In the genomic region with DNA sequence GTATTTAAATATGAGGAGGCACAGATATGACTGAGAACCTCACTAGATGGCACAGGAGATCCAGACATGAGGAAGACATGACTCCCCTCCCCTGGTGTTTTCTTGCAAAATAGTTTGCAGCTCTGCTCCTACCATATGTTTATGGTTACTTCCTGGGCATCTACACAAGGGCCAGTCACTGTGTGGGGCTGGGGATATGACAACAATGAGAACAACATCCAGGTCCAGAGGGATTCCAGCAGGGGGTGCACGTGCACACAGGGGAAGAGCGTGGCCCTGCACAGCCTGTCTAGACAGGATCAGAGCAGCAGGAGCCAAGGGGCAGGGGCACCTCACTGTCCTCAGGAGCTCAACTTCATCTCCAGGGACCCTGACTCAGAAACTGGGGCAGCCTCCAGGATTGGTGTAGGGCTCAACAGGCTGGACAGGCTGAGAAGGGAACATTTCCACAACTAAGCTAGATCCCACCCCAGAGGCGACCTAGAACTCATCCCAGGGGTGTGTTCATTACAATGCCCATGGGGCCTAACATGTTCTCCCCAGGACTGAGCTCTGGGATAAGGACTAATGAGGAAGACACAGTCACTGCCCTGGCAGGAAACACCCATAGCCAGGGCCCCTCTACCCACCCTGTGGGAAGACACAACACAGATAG, we compare ENCODE assay signal across 9 cellular contexts. TPM values are rescaled to one million over a fixed set of nuclear protein-coding genes. Genes with fewer than 3 reads are reported as not detected.
DNase-seq lines count a peak whose midpoint lies in the region; ATAC-seq and TF ChIP-seq lines count a peak whose summit lies in the region.
"Not testable (repeated sequence)": the region's sequence is repeated elsewhere in the genome, so short reads cannot be mapped to it uniquely, and the experiment has no call there.
"Had no signal": no experiment of that assay in that cellular context is flagged by ENCODE, and none has a peak within 500 bp of the region (broad histone marks: within the 10 kb centered on the region; RNA-seq: fewer than 3 reads in every experiment).

No MANE protein-coding gene starts in this region.

- H3K4me3 ChIP-seq in A673 (ENCODE audit: low read depth, low read length, poor library complexity, severe bottlenecking); NB4 (ENCODE audit: low read depth, low read length); effector memory CD4-positive, alpha-beta T cell (ENCODE audit: insufficient read depth, low read depth, low read length, poor library complexity, severe bottlenecking): not testable (repeated sequence)

- peak; percentile 52 for TF ChIP-seq CTCF in A673 (conservative IDR thresholded peaks at IDR 0.05; ENCODE audit: low read depth, low read length)
- TF ChIP-seq CTCF in GM10248 (IDR thresholded peaks at IDR 0.05; ENCODE audit: control extremely low read depth, extremely low read depth, low read depth, missing control alignments), result peak; percentile 41
- peak; percentile 73 for TF ChIP-seq CTCF in NB4 (IDR thresholded peaks at IDR 0.05; ENCODE audit: low read depth, low read length)

- H3K4me1 ChIP-seq in A673 (ENCODE audit: insufficient read depth, low read length, poor library complexity, severe bottlenecking); effector memory CD4-positive, alpha-beta T cell (ENCODE audit: control insufficient read depth, insufficient read depth, low read length, poor library complexity, severe bottlenecking): not testable (repeated sequence)

- intact Hi-C loops in A673 (cut with micrococcal nuclease; ENCODE audit: unreplicated experiment), result not testable (repeated sequence)

- not testable (repeated sequence) for H3K9me3 ChIP-seq in A673 (ENCODE audit: low read depth, low read length, poor library complexity, severe bottlenecking); effector memory CD4-positive, alpha-beta T cell (ENCODE audit: control insufficient read depth, low read length)

- not testable (repeated sequence) for H3K4me1 Mint-ChIP-seq in activated T-cell treated with anti-CD3 and anti-CD28 coated beads, Interleukin-2, amount 50 U/mL, for 4 hours (ENCODE audit: low read depth)

- BruUV-seq in A673 (replicated peaks; lab: Mats Ljungman, UMichigan), result not testable (repeated sequence)

- H3K36me3 Mint-ChIP-seq in activated T-cell treated with anti-CD3 and anti-CD28 coated beads, Interleukin-2, amount 50 U/mL, for 4 hours (ENCODE audit: insufficient read depth), result not testable (repeated sequence)

- H3K9me3 Mint-ChIP-seq in activated T-cell treated with anti-CD3 and anti-CD28 coated beads, Interleukin-2, amount 50 U/mL, for 4 hours, result not testable (repeated sequence)

- H3K27me3 ChIP-seq in A673 (replicated peaks; ENCODE audit: insufficient read depth, low read depth, low read length, poor library complexity); effector memory CD4-positive, alpha-beta T cell (replicated peaks; ENCODE audit: control insufficient read depth, insufficient read depth, low read length, poor library complexity, severe bottlenecking): not testable (repeated sequence)

- H3K27ac ChIP-seq in A673 (ENCODE audit: low read depth, low read length, poor library complexity, severe bottlenecking); effector memory CD4-positive, alpha-beta T cell (ENCODE audit: insufficient read depth, low read length, poor library complexity, severe bottlenecking): not testable (repeated sequence)

- CTCF ChIA-PET in A673 (lab: Charles Lee), result not testable (repeated sequence)
- CTCF ChIA-PET in GM10248 (lab: Yijun Ruan, JAX), result interaction anchor here (1.1 to 2.5 kb wide), 4 partner anchors 10 to 140 kb away, joined by 3 to 9 read pairs (median 4); partner anchors contain the start of gene CHCHD10

- not testable (repeated sequence) for H3K36me3 ChIP-seq in A673 (ENCODE audit: insufficient read depth, low read length, poor library complexity, severe bottlenecking); effector memory CD4-positive, alpha-beta T cell (ENCODE audit: control insufficient read depth, insufficient read depth, low read length)

- peak; percentile 62 to 79 for ATAC-seq in activated T-cell treated with anti-CD3 and anti-CD28 coated beads, Interleukin-2, amount 50 U/mL, for 4 hours
- peak; percentile 90 for ATAC-seq in left lobe of liver

- not testable (repeated sequence) for H3K4me3 Mint-ChIP-seq in activated T-cell treated with anti-CD3 and anti-CD28 coated beads, Interleukin-2, amount 50 U/mL, for 4 hours

- TF ChIP-seq POLR2A in NB4 (IDR thresholded peaks at IDR 0.05; ENCODE audit: extremely low read depth, insufficient read length), result not testable (repeated sequence)

- not testable (repeated sequence) for H3K27me3 Mint-ChIP-seq in activated T-cell treated with anti-CD3 and anti-CD28 coated beads, Interleukin-2, amount 50 U/mL, for 4 hours (ENCODE audit: low read depth)

- DNase-seq in A673 (ENCODE audit: low spot score) (peak; percentile 52), NB4 (ENCODE audit: low read depth) (peak; percentile 82), T-helper 22 cell (ENCODE audit: low read depth) (peak; percentile 10)
- DNase-seq in GM10248 (ENCODE audit: extremely low spot score); left lobe of liver (ENCODE audit: low spot score): not testable (repeated sequence)
- peak; percentile 48 for DNase-seq in activated T-cell treated with anti-CD3 and anti-CD28 coated beads, Interleukin-2, amount 50 U/mL, for 4 hours
- peak; percentile 12 to 42 (median 20) for DNase-seq in effector memory CD4-positive, alpha-beta T cell
- DNase-seq in stimulated activated CD4-positive, alpha-beta T cell treated with anti-CD3 and anti-CD28 coated beads, Interleukin-1b, Interleukin-23, amount 100 ng/mL, for 24 hours (ENCODE audit: low read depth in 4 of 4, low spot score in 1 of 4), result peak; percentile 7 to 48 (median 26)

- POLR2A ChIA-PET in A673 (lab: Charles Lee; ENCODE audit: low non-redundant PET); GM10248 (lab: Yijun Ruan, JAX): not testable (repeated sequence)

RNA-seq across cellular contexts. Expression of gene DRICH1, which starts 4.6 kb away (rescaled TPM):
- total RNA-seq in A673 (2021) (0.45 and 0.79 TPM in 2 replicates), left lobe of liver (0.18 TPM)
- under 1 TPM; 0.22 to 0.47 (median 0.30) TPM for total RNA-seq in activated T-cell treated with anti-CD3 and anti-CD28 coated beads, Interleukin-2, amount 50 U/mL, for 4 hours
- total RNA-seq: right atrium auricular region had no signal

RNA-seq across cellular contexts. Expression of gene IGLL1, which starts 47.4 kb away (rescaled TPM):
- not detected in 2 replicates for total RNA-seq in A673 (2021)
- not detected for total RNA-seq in activated T-cell treated with anti-CD3 and anti-CD28 coated beads, Interleukin-2, amount 50 U/mL, for 4 hours
- not detected for total RNA-seq in left lobe of liver
- total RNA-seq: right atrium auricular region had no signal
